Comparison of ENCODE assay signal across 30 cellular contexts in genomic region chr12:68581926-68582325, GRCh38.
"Had no signal": no experiment of that assay in that cellular context is flagged by ENCODE, and none has a peak within 500 bp of the region (broad histone marks: within the 10 kb centered on the region; RNA-seq: fewer than 3 reads in every experiment).

No MANE protein-coding gene starts in this region.

- H3K36me3 Mint-ChIP-seq: mesothelial cell of epicardium; naive B cell; natural killer cell; neural progenitor cell; stimulated activated effector memory CD8-positive, alpha-beta T cell treated with anti-CD3 and anti-CD28 coated beads, Interleukin-12 subunit alpha, Interleukin-12 subunit beta, amount 100 ng/mL, for 72 hours had no signal

- DNase-seq: heart right ventricle; islet precursor cell; left colon; left ventricle myocardium inferior; mesendoderm; naive B cell; natural killer cell; nephron progenitor cell; occipital lobe; retina; right cardiac atrium; stimulated activated CD4-positive, alpha-beta T cell treated with anti-CD3 and anti-CD28 coated beads, Interleukin-12 subunit alpha, Interleukin-12 subunit beta, amount 100 ng/mL, for 4 hours; stimulated activated CD4-positive, alpha-beta T cell treated with anti-CD3 and anti-CD28 coated beads, Interleukin-15, amount 100 ng/mL, for 24 hours; stimulated activated CD4-positive, alpha-beta T cell treated with anti-CD3 and anti-CD28 coated beads, Interleukin-4, amount 100 ng/mL, for 24 hours; stimulated activated naive CD4-positive, alpha-beta T cell; stimulated activated naive CD8-positive, alpha-beta T cell treated with anti-CD3 and anti-CD28 coated beads, Interleukin-15, amount 100 ng/mL, for 72 hours; substantia nigra; testis; thyroid gland; transverse colon; upper lobe of left lung had no signal

- H3K4me1 Mint-ChIP-seq: neural progenitor cell had no signal

- H3K27me3 ChIP-seq: heart right ventricle, hepatocyte, neural progenitor cell, neutrophil, testis, thyroid gland, transverse colon, upper lobe of left lung had no signal

- H3K27ac Mint-ChIP-seq: mesothelial cell of epicardium; natural killer cell; neural progenitor cell; stimulated activated effector memory CD8-positive, alpha-beta T cell treated with anti-CD3 and anti-CD28 coated beads, Interleukin-12 subunit alpha, Interleukin-12 subunit beta, amount 100 ng/mL, for 72 hours; stimulated activated naive CD8-positive, alpha-beta T cell treated with anti-CD3 and anti-CD28 coated beads, Interleukin-15, amount 100 ng/mL, for 72 hours had no signal

- H3K4me3 Mint-ChIP-seq: mesothelial cell of epicardium; naive B cell; natural killer cell; nephron progenitor cell; neural progenitor cell; stimulated activated effector memory CD8-positive, alpha-beta T cell treated with anti-CD3 and anti-CD28 coated beads, Interleukin-12 subunit alpha, Interleukin-12 subunit beta, amount 100 ng/mL, for 72 hours; stimulated activated naive CD8-positive, alpha-beta T cell treated with anti-CD3 and anti-CD28 coated beads, Interleukin-15, amount 100 ng/mL, for 72 hours had no signal

- ATAC-seq: heart right ventricle; left colon; natural killer cell; right cardiac atrium; sciatic nerve; stimulated activated effector memory CD8-positive, alpha-beta T cell treated with anti-CD3 and anti-CD28 coated beads, Interleukin-12 subunit alpha, Interleukin-12 subunit beta, amount 100 ng/mL, for 72 hours; stimulated activated naive CD8-positive, alpha-beta T cell treated with anti-CD3 and anti-CD28 coated beads, Interleukin-15, amount 100 ng/mL, for 72 hours had no signal

- H3K9me3 Mint-ChIP-seq: mesothelial cell of epicardium; naive B cell; natural killer cell; nephron progenitor cell; neural progenitor cell; stimulated activated effector memory CD8-positive, alpha-beta T cell treated with anti-CD3 and anti-CD28 coated beads, Interleukin-12 subunit alpha, Interleukin-12 subunit beta, amount 100 ng/mL, for 72 hours; stimulated activated naive CD8-positive, alpha-beta T cell treated with anti-CD3 and anti-CD28 coated beads, Interleukin-15, amount 100 ng/mL, for 72 hours had no signal

- H3K36me3 ChIP-seq: heart right ventricle, left ventricle myocardium inferior, neural progenitor cell, neutrophil, thyroid gland, transverse colon, upper lobe of left lung had no signal

- H3K27me3 Mint-ChIP-seq: naive B cell; progenitor cell of endocrine pancreas; stimulated activated naive CD8-positive, alpha-beta T cell treated with anti-CD3 and anti-CD28 coated beads, Interleukin-15, amount 100 ng/mL, for 72 hours had no signal

- H3K4me1 ChIP-seq: heart right ventricle, left ventricle myocardium inferior, neural progenitor cell, testis, thyroid gland, transverse colon, upper lobe of left lung had no signal

- H3K27ac ChIP-seq: heart right ventricle, hepatocyte, left ventricle myocardium inferior, neural progenitor cell, neutrophil, skin epidermis, testis, thyroid gland, transverse colon, upper lobe of left lung had no signal

- H3K4me3 ChIP-seq: heart right ventricle, hepatocyte, left ventricle myocardium inferior, lung, neural progenitor cell, skin epidermis, testis, thyroid gland, transverse colon, upper lobe of left lung had no signal

- H3K9me3 ChIP-seq: heart right ventricle, left ventricle myocardium inferior, neutrophil, testis, thyroid gland, transverse colon, upper lobe of left lung had no signal
